15 cellular contexts compared by ENCODE assay signal in genomic region chr10:87803328-87803727, GRCh38. TPM values are rescaled to one million over a fixed set of nuclear protein-coding genes. Genes with fewer than 3 reads are reported as not detected.
A peak's percentile ranks its signal among the peaks of the same experiment; 100 is the strongest.
DNase-seq lines count a peak whose midpoint lies in the region; ATAC-seq and TF ChIP-seq lines count a peak whose summit lies in the region.
"Had no signal": no experiment of that assay in that cellular context is flagged by ENCODE, and none has a peak within 500 bp of the region (broad histone marks: within the 10 kb centered on the region; RNA-seq: fewer than 3 reads in every experiment).

No MANE protein-coding gene starts in this region.

- ATAC-seq in Right ventricle myocardium superior (ENCODE audit: poor library complexity): peak; percentile 35
- ATAC-seq in left cardiac atrium: no peak
- ATAC-seq in left lung: peak; percentile 65
- no peak for ATAC-seq in upper lobe of left lung (ENCODE audit: low FRiP score in 2 of 2)
- ATAC-seq in foreskin keratinocyte: no peak

- H3K4me3 ChIP-seq in left lung (no peak overlapping the region), upper lobe of left lung (no peak overlapping the region)
- H3K4me3 ChIP-seq: BLaER1, GM23248 had no signal

- intact Hi-C loops in Right ventricle myocardium superior (cut with DNase I): no loop called here
- intact Hi-C loops in left cardiac atrium (cut with DNase I): no loop called here
- intact Hi-C loops in left lung (cut with DNase I): no loop called here

- TF ChIP-seq CTCF in left lung (IDR thresholded peaks at IDR 0.05): no peak
- no peak for TF ChIP-seq CTCF in upper lobe of left lung (IDR thresholded peaks at IDR 0.05)
- TF ChIP-seq CTCF in foreskin keratinocyte (conservative IDR thresholded peaks at IDR 0.05): no peak

- H3K36me3 ChIP-seq in left lung (peaks cover 0 to 41% of the 10 kb centered on the region in 2 donors), upper lobe of left lung (peaks cover 0 to 16% (median 6%) of the 10 kb centered on the region in 4 donors)

- peaks cover 0 to 24% of the 10 kb centered on the region in 2 donors for H3K9me3 ChIP-seq in left lung
- H3K9me3 ChIP-seq in upper lobe of left lung: peaks cover 3 to 11% (median 8%) of the 10 kb centered on the region in 4 donors

- TF ChIP-seq EP300 in upper lobe of left lung (IDR thresholded peaks at IDR 0.05): no peak

- H3K4me1 ChIP-seq in left lung (peaks cover 0 to 4% of the 10 kb centered on the region in 2 donors), upper lobe of left lung (peaks cover 0 to 10% (median 4%) of the 10 kb centered on the region in 4 donors), foreskin keratinocyte (no peaks in the 10 kb centered on the region)
- H3K4me1 ChIP-seq: BLaER1 had no signal

- TF ChIP-seq POLR2A in upper lobe of left lung (IDR thresholded peaks at IDR 0.05): no peak

- H3K27me3 ChIP-seq in left lung (no peaks in the 10 kb centered on the region), upper lobe of left lung (no peaks in the 10 kb centered on the region), foreskin keratinocyte (no peaks in the 10 kb centered on the region)
- H3K27me3 ChIP-seq: BLaER1 had no signal

- DNase-seq in Right ventricle myocardium superior: no peak
- no peak for DNase-seq in left cardiac atrium
- peak; percentile 0 for DNase-seq in H4 (ENCODE audit: low spot score)
- no peak for DNase-seq in left lung
- no peak for DNase-seq in upper lobe of left lung
- no peak for DNase-seq in foreskin keratinocyte
- DNase-seq in NOMO-1 treated with dmso at 0.1 percent for 144 hours (lab: John Stamatoyannopoulos, UW; ENCODE audit: unreplicated experiment): no peak
- DNase-seq: 8988T; AML-193; CD8-positive, alpha-beta memory T cell; DMS 273 treated with DMSO at 0.1 percent for 48 hours; GM23248; H7; IMR-90 had no signal

- WGBS in upper lobe of left lung, 2 donors: 73 to 74% methylated on average over 4 of the region's 4 CpGs

- H3K27ac ChIP-seq in left lung (peak overlapping the region in 1 of 2 donors; percentile 45), upper lobe of left lung (peak overlapping the region in 3 of 4 donors; percentile 23 to 24 (median 23)), foreskin keratinocyte (no peak overlapping the region)
- H3K27ac ChIP-seq: BLaER1, GM23248 had no signal

RNA-seq across cellular contexts. Expression of gene ATAD1, which starts 14.7 kb away (rescaled TPM):
- 96.7 TPM for total RNA-seq in Right ventricle myocardium superior
- total RNA-seq in left cardiac atrium: 100 to 1,000 TPM in 1 of 2 donors, 10 to 100 TPM in 1; 84.9 to 150 TPM
- 0.81 TPM in 1 of 2 replicates, not detected in the other for total RNA-seq in H4 (2014; rRNA removed; shearing (Covaris generic))
- total RNA-seq in left lung: 10 to 100 TPM; 49.2 to 49.7 TPM
- 10 to 100 TPM in 5 of 6 donors, 1 to 10 TPM in 1; 6.3 to 66.9 (median 36.2) TPM for total RNA-seq in upper lobe of left lung
- total RNA-seq in foreskin keratinocyte: 29.1 and 30.2 TPM in 2 replicates
- polyA plus RNA-seq in foreskin keratinocyte: 11.1 and 13.1 TPM in 2 replicates

Comparison
In these comparisons a context has a peak if more than half of its experiments do, and no peak if none do; other contexts are left out.
1. ATAC-seq: peak in Right ventricle myocardium superior (single experiment) and left lung (single experiment); none in left cardiac atrium (0 of 2), upper lobe of left lung (0 of 2) and foreskin keratinocyte (single experiment).